Comparison of ENCODE assay signal across 29 cellular contexts in the genomic region with DNA sequence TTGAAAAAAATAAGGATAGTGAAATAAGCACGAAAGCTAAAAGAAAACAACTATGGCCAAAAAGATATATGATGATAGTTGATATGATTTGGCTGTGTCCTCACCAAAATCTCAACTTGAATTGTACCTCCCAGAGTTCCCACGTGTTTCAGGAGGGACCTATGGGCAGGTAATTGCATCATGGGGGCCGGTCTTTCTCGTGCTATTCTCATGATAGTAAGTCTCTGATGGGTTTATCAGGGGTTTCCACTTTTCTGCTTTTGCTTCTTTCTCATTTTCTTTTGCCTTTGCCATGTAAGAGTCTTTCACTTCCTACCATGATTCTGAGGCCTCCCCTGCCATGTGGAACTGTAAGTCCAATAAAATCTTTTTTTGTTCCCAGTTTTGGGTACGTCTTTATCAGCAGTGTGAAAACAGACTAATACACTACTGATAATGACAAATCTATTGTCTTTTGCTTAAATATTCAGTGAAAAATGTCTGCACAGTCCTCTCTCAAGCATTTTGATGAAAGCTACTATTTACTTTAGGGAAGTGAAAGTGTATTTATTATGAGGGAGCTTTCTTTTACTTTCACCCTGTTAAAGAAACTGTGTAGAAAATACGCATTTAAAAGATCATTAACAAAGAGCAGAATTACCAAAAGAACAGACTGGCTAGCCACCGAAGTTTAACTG.
"Had no signal": no experiment of that assay in that cellular context is flagged by ENCODE, and none has a peak within 500 bp of the region (broad histone marks: within the 10 kb centered on the region; RNA-seq: fewer than 3 reads in every experiment).

No MANE protein-coding gene starts in this region.

- H3K4me1 ChIP-seq: gastroesophageal sphincter, left ventricle myocardium inferior, neural progenitor cell, parathyroid adenoma, psoas muscle, thyroid gland, upper lobe of right lung had no signal

- DNase-seq: activated CD4-positive, alpha-beta T cell treated with anti-CD3 and anti-CD28 coated beads for 48 hours; activated CD4-positive, alpha-beta T cell treated with anti-CD3 and anti-CD28 coated beads, Interleukin-2, amount 50 U/mL, for 48 hours; activated CD8-positive, alpha-beta memory T cell treated with anti-CD3 and anti-CD28 coated beads for 24 hours; activated gamma-delta T cell treated with Interleukin-2 at 50 U/mL for 16 hours; activated naive CD4-positive, alpha-beta T cell treated with anti-CD3 and anti-CD28 coated beads, Interleukin-2, amount 50 U/mL, for 16 hours; activated T-cell treated with anti-CD3 and anti-CD28 coated beads, Interleukin-2, amount 50 U/mL, for 1 hour; amniotic stem cell; central memory CD4-positive, alpha-beta T cell; islet precursor cell; left ventricle myocardium inferior; mesendoderm; natural killer cell; occipital lobe; psoas muscle; stimulated activated CD4-positive, alpha-beta T cell treated with anti-CD3 and anti-CD28 coated beads, Interleukin-1b, Interleukin-23, amount 100 ng/mL, for 48 hours; stimulated activated CD4-positive, alpha-beta T cell treated with anti-CD3 and anti-CD28 coated beads, Interleukin-4, amount 100 ng/mL, for 4 hours; stimulated activated CD8-positive, alpha-beta memory T cell treated with anti-CD3 and anti-CD28 coated beads, Interleukin-4, amount 100 ng/mL, for 48 hours; stimulated activated naive CD8-positive, alpha-beta T cell treated with anti-CD3 and anti-CD28 coated beads, Interleukin-15, amount 100 ng/mL, for 72 hours; substantia nigra; thyroid gland; upper lobe of right lung had no signal

- H3K9me3 ChIP-seq: gastroesophageal sphincter, left ventricle myocardium inferior, psoas muscle, thyroid gland, upper lobe of right lung had no signal

- H3K27ac ChIP-seq: gastroesophageal sphincter, hepatocyte, left ventricle myocardium inferior, neural progenitor cell, parathyroid adenoma, psoas muscle, thyroid gland, upper lobe of right lung had no signal

- FAIRE-seq: endothelial cell of umbilical vein had no signal

- ATAC-seq: gastroesophageal sphincter; natural killer cell; psoas muscle; stimulated activated memory B cell treated with anti-CD40 and anti-IgM and Interleukin-4, amounts not matched to agents 10 μg/mL and 1 μg/mL and 100 μg/mL, for 72 hours; stimulated activated naive CD8-positive, alpha-beta T cell treated with anti-CD3 and anti-CD28 coated beads, Interleukin-15, amount 100 ng/mL, for 72 hours; upper lobe of right lung had no signal

- H3K36me3 ChIP-seq: gastroesophageal sphincter, left ventricle myocardium inferior, neural progenitor cell, thyroid gland, upper lobe of right lung had no signal

- H3K27me3 ChIP-seq: gastroesophageal sphincter, hepatocyte, neural progenitor cell, thyroid gland, upper lobe of right lung had no signal

- H3K4me3 ChIP-seq: gastroesophageal sphincter, hepatocyte, left ventricle myocardium inferior, lung, neural progenitor cell, psoas muscle, smooth muscle cell, thyroid gland, upper lobe of right lung had no signal
